ENCODE assay signal across 7 cellular contexts in genomic region chr9:109182940-109183798, GRCh38. TPM values are rescaled to one million over a fixed set of nuclear protein-coding genes. Genes with fewer than 3 reads are reported as not detected.
DNase-seq lines count a peak whose midpoint lies in the region; ATAC-seq and TF ChIP-seq lines count a peak whose summit lies in the region.

No MANE protein-coding gene starts in this region.

- peaks cover 24% of the 10 kb centered on the region for H3K27me3 Mint-ChIP-seq in stimulated activated naive CD8-positive, alpha-beta T cell treated with anti-CD3 and anti-CD28 coated beads, Interleukin-15, amount 100 ng/mL, for 72 hours

- H3K4me3 Mint-ChIP-seq in stimulated activated naive CD8-positive, alpha-beta T cell treated with anti-CD3 and anti-CD28 coated beads, Interleukin-15, amount 100 ng/mL, for 72 hours = no peak overlapping the region

- H3K27ac Mint-ChIP-seq in stimulated activated naive CD8-positive, alpha-beta T cell treated with anti-CD3 and anti-CD28 coated beads, Interleukin-15, amount 100 ng/mL, for 72 hours = no peak overlapping the region

- H3K4me1 Mint-ChIP-seq in stimulated activated naive CD8-positive, alpha-beta T cell treated with anti-CD3 and anti-CD28 coated beads, Interleukin-15, amount 100 ng/mL, for 72 hours = peaks cover 24% of the 10 kb centered on the region

- H3K4me3 ChIP-seq in HEK293 (ENCODE audit: low read depth, low read length) = no peak overlapping the region
- H3K4me3 ChIP-seq in RWPE2 (ENCODE audit: severe bottlenecking) = no peak overlapping the region
- no peak overlapping the region for H3K4me3 ChIP-seq in fibroblast of the aortic adventitia (ENCODE audit: low read depth, low read length)

- H3K27me3 ChIP-seq in RWPE2 (ENCODE audit: insufficient read depth, poor library complexity, severe bottlenecking) = no peaks in the 10 kb centered on the region

- POLR2A ChIA-PET in HEK293 (lab: Yijun Ruan, JAX) = no interaction called here

- H3K36me3 ChIP-seq in HEK293 (ENCODE audit: control insufficient read depth in 2 of 2, insufficient read depth in 1 of 2, low read length in 2 of 2) (no peaks in the 10 kb centered on the region), RWPE2 (ENCODE audit: low read depth) (no peaks in the 10 kb centered on the region)

- TF ChIP-seq CTCF in HEK293 (tag by site-specific recombination; IDR thresholded peaks at IDR 0.05) = 0 out of 2 replicates have a peak, but pooled peaks have one; percentile 9
- peak; percentile 61 for TF ChIP-seq CTCF in RWPE2 (IDR thresholded peaks at IDR 0.05; ENCODE audit: poor library complexity, severe bottlenecking)
- TF ChIP-seq CTCF in fibroblast of the aortic adventitia (IDR thresholded peaks at IDR 0.05; ENCODE audit: insufficient read depth, low read length) = peak; percentile 52

- no peak overlapping the region for H3K27ac ChIP-seq in HEK293 (ENCODE audit: extremely low read depth, low read depth, low read length)
- no peak overlapping the region for H3K27ac ChIP-seq in RWPE2 (ENCODE audit: poor library complexity, severe bottlenecking)

- in situ Hi-C loops in G401 (cut with HindIII; ENCODE audit: low sequenced_read_pairs) = no loop called here

- H3K4me1 ChIP-seq in HEK293 (ENCODE audit: control insufficient read depth, insufficient read depth, low read length) = no peaks in the 10 kb centered on the region
- no peaks in the 10 kb centered on the region for H3K4me1 ChIP-seq in RWPE2 (ENCODE audit: insufficient read depth, poor library complexity, severe bottlenecking)

- H3K9me3 ChIP-seq in HEK293 (ENCODE audit: control insufficient read depth, insufficient read depth, low read depth, low read length) (no peaks in the 10 kb centered on the region), RWPE2 (ENCODE audit: severe bottlenecking) (no peaks in the 10 kb centered on the region)

- no peaks in the 10 kb centered on the region for H3K9me3 Mint-ChIP-seq in stimulated activated naive CD8-positive, alpha-beta T cell treated with anti-CD3 and anti-CD28 coated beads, Interleukin-15, amount 100 ng/mL, for 72 hours

- ATAC-seq in RWPE2 (ENCODE audit: low read depth) (peak; percentile 67), HG02798 (IDR thresholded peaks at IDR 0.05; ENCODE audit: poor library complexity, unreplicated experiment) (no peak)
- ATAC-seq in stimulated activated naive CD8-positive, alpha-beta T cell treated with anti-CD3 and anti-CD28 coated beads, Interleukin-15, amount 100 ng/mL, for 72 hours = no peak

- CTCF ChIA-PET in HEK293 (lab: Yijun Ruan, JAX) = interaction anchor here (0.5 to 2.3 kb wide), 33 partner anchors 8 to 917 kb away, joined by 3 to 25 read pairs (median 3); partner anchors contain the start of gene TMEM245

- DNase-seq in G401 (ENCODE audit: low spot score) (peak; percentile 91), RWPE2 (ENCODE audit: low spot score) (no peak), fibroblast of the aortic adventitia (ENCODE audit: low read depth) (peak; percentile 13)
- DNase-seq in stimulated activated naive CD8-positive, alpha-beta T cell treated with anti-CD3 and anti-CD28 coated beads, Interleukin-15, amount 100 ng/mL, for 72 hours = peak; percentile 16 to 21
- no peak for DNase-seq in activated CD4-positive, CD25-positive, alpha-beta regulatory T cell treated with anti-CD3 and anti-CD28 coated beads, Interleukin-2, amount 50 U/mL, for 72 hours

TF ChIP-seq in HEK293, 187 proteins besides CTCF, POLR2A, EP300 and RAD21:
- TF ChIP-seq ZNF169 (tag by site-specific recombination; IDR thresholded peaks at IDR 0.05) = no peak
- TF ChIP-seq ZBTB11 (tag by site-specific recombination; conservative IDR thresholded peaks at IDR 0.05; ENCODE audit: low read depth) = peak; percentile 50; the same call in 1 of the 2 replicates
- TF ChIP-seq IKZF3 (tag by site-specific recombination; IDR thresholded peaks at IDR 0.05) = 0 out of 2 replicates have a peak, but pooled peaks have one; percentile 12

RNA-seq across cellular contexts. Expression of gene FRRS1L, which starts 16.1 kb away (rescaled TPM):
- not detected in 2 replicates for total RNA-seq in G401 (2014; rRNA removed; shearing (Covaris generic))
- 0.08 and 0.18 TPM in 2 replicates for total RNA-seq in fibroblast of the aortic adventitia (ENCODE audit: low replicate concordance)

Comparison
In these comparisons a context has a peak if more than half of its experiments do, and no peak if none do; other contexts are left out.
1. DNase-seq: peak in G401 (single experiment), fibroblast of the aortic adventitia (single experiment) and stimulated activated naive CD8-positive, alpha-beta T cell treated with anti-CD3 and anti-CD28 coated beads, Interleukin-15, amount 100 ng/mL, for 72 hours (2 of 2); none in RWPE2 (single experiment) and activated CD4-positive, CD25-positive, alpha-beta regulatory T cell treated with anti-CD3 and anti-CD28 coated beads, Interleukin-2, amount 50 U/mL, for 72 hours (single experiment).
2. CTCF ChIP-seq: peak in every context shown above with its lines; median percentile 61 in RWPE2; 52 in fibroblast of the aortic adventitia; 9 in HEK293.